Comparison of ENCODE assay signal across 7 cellular contexts in genomic region chr19:32833388-32833787, GRCh38. TPM values are rescaled to one million over a fixed set of nuclear protein-coding genes. Genes with fewer than 3 reads are reported as not detected.
"Had no signal": no experiment of that assay in that cellular context is flagged by ENCODE, and none has a peak within 500 bp of the region (broad histone marks: within the 10 kb centered on the region; RNA-seq: fewer than 3 reads in every experiment).

No MANE protein-coding gene starts in this region.

RNA-seq across cellular contexts. Expression of gene SLC7A9, which starts 36.2 kb away (rescaled TPM):
- total RNA-seq: GM23248, GM23338, H1, H4, H7, H9, HFFc6 had no signal
